ENCODE assay signal across 1 cellular context in the genomic region with DNA sequence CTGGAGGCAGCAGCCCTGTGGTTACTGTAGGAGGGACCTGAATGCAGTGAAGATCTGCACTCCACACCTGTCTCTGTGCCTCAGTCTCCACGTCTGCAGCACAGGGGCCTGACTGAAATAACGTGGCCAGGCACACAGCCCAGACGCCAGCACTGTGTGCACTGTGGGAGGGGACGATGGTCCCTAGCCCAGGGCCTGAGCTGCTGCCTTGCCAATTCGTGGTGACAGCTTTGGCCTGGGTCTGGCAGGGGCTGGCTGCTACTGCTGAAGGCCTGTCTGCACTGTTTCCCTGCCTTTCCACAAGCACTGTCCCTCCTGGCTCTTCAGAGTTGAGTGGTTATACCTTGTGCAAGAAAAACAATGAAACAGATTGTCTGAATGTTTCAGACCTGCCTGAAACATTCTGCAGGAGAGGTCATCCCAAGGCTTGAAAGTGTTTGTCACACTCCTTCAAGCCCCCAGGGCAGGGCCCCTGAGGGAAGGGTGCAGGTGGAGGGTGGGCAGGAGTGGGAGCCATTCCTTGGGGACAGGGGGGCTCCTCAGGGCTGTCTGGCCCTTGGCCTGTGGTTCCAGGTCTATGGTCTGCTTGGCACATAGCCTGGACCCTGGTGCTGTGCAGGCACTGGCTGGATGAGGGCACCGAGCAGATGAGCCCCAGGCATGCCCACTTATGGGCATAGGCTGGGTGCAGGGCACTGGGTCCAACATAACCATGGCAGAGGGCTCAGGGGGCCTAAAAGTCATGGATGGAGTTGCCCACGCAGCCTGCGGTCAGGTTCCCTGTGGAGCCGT.
TF ChIP-seq lines count a peak whose summit lies in the region.

No MANE protein-coding gene starts in this region.

TF ChIP-seq in H1, 55 proteins besides CTCF, POLR2A, EP300 and RAD21:
- TF ChIP-seq BRCA1 (IDR thresholded peaks at IDR 0.05; ENCODE audit: low read depth, low read length) (no peak), RNF2 (IDR thresholded peaks at IDR 0.05; ENCODE audit: borderline replicate concordance, low read depth, low read length, missing control alignments, poor library complexity, severe bottlenecking) (no peak), MAFK (IDR thresholded peaks at IDR 0.05; ENCODE audit: low read depth, low read length) (no peak), NRF1 (IDR thresholded peaks at IDR 0.05; ENCODE audit: low read depth, low read length) (no peak), POU5F1 (IDR thresholded peaks at IDR 0.05; ENCODE audit: low read depth, low read length) (no peak), YY1 (IDR thresholded peaks at IDR 0.05; ENCODE audit: low read depth, low read length) (no peak), BACH1 (IDR thresholded peaks at IDR 0.05; ENCODE audit: low read length) (no peak), CBX5 (IDR thresholded peaks at IDR 0.05; ENCODE audit: low read depth, low read length) (no peak), RXRA (IDR thresholded peaks at IDR 0.05; ENCODE audit: insufficient read depth, low read depth, low read length) (no peak), EGR1 (IDR thresholded peaks at IDR 0.05; ENCODE audit: borderline replicate concordance, low read depth, low read length) (no peak), RBBP5 (IDR thresholded peaks at IDR 0.05; ENCODE audit: borderline replicate concordance, low read depth, low read length) (no peak), SP2 (IDR thresholded peaks at IDR 0.05; ENCODE audit: low read length) (no peak), SIX5 (IDR thresholded peaks at IDR 0.05; ENCODE audit: low read depth, low read length) (no peak), KDM4A (IDR thresholded peaks at IDR 0.05; ENCODE audit: low read depth, low read length, severe bottlenecking) (no peak), NANOG (IDR thresholded peaks at IDR 0.05; ENCODE audit: insufficient read depth, low read depth, low read length, poor library complexity, severe bottlenecking) (no peak)
- TF ChIP-seq, protein P1, sequence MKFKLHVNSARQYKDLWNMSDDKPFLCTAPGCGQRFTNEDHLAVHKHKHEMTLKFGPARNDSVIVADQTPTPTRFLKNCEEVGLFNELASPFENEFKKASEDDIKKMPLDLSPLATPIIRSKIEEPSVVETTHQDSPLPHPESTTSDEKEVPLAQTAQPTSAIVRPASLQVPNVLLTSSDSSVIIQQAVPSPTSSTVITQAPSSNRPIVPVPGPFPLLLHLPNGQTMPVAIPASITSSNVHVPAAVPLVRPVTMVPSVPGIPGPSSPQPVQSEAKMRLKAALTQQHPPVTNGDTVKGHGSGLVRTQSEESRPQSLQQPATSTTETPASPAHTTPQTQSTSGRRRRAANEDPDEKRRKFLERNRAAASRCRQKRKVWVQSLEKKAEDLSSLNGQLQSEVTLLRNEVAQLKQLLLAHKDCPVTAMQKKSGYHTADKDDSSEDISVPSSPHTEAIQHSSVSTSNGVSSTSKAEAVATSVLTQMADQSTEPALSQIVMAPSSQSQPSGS (IDR thresholded peaks at IDR 0.05; ENCODE audit: low read length) = no peak
- TF ChIP-seq, protein P2, sequence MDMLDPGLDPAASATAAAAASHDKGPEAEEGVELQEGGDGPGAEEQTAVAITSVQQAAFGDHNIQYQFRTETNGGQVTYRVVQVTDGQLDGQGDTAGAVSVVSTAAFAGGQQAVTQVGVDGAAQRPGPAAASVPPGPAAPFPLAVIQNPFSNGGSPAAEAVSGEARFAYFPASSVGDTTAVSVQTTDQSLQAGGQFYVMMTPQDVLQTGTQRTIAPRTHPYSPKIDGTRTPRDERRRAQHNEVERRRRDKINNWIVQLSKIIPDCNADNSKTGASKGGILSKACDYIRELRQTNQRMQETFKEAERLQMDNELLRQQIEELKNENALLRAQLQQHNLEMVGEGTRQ (IDR thresholded peaks at IDR 0.05; ENCODE audit: low read length) = no peak
